32 cellular contexts compared by ENCODE assay signal in the genomic region with DNA sequence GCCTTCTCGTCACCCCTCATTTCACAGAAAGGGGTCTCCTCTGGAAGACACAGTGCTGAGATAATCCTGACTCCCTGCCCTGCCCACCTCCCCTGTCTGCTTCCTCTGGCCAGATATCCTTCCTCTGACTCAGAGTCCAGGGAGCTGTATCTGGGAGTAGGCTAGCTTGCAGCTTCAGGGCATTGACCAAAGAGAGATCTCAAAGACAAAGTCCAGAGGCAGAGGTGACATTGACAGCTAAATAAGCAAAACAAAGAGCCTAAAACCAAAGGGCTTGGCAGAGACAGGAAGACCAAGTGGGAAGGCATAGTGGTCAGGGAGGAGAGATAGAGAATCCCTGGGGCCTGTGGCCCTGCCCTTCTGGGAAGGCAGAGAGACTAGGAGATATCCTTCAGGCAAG.
"Had no signal": no experiment of that assay in that cellular context is flagged by ENCODE, and none has a peak within 500 bp of the region (broad histone marks: within the 10 kb centered on the region; RNA-seq: fewer than 3 reads in every experiment).

No MANE protein-coding gene starts in this region.

- H2AFZ ChIP-seq: hepatocyte had no signal

- H3K27me3 Mint-ChIP-seq: memory B cell; stimulated activated memory B cell treated with anti-CD40 and anti-IgM and Interleukin-4, amounts not matched to agents 10 μg/mL and 1 μg/mL and 100 μg/mL, for 72 hours had no signal

- H3K4me1 ChIP-seq: breast epithelium, gastrocnemius medialis, prostate gland, sigmoid colon, upper lobe of left lung had no signal

- H3K27me3 ChIP-seq: breast epithelium, gastrocnemius medialis, ovary, sigmoid colon, upper lobe of left lung had no signal

- H3K27ac ChIP-seq: breast epithelium, gastrocnemius medialis, hepatocyte, ovary, prostate gland, sigmoid colon, upper lobe of left lung had no signal

- H3K36me3 ChIP-seq: breast epithelium, gastrocnemius medialis, ovary, prostate gland, sigmoid colon, upper lobe of left lung had no signal

- H3K4me3 Mint-ChIP-seq: activated CD8-positive, alpha-beta T cell treated with anti-CD3 and anti-CD28 coated beads, Interleukin-2, amount 10 ng/mL, durations not matched to agents 7 days and 5 days; activated T-cell treated with anti-CD3 and anti-CD28 coated beads, Interleukin-2, amount 50 U/mL, for 72 hours; central memory CD8-positive, alpha-beta T cell; memory B cell; natural killer cell treated with Interleukin-12 subunit alpha and Interleukin-12 subunit beta and Interleukin-15 and Interleukin-18, amount 100 ng/mL, for 72 hours; stimulated activated memory B cell treated with anti-CD40 and anti-IgM and Interleukin-4, amounts not matched to agents 10 μg/mL and 1 μg/mL and 100 μg/mL, for 72 hours; stimulated activated naive CD8-positive, alpha-beta T cell treated with anti-CD3 and anti-CD28 coated beads, Interleukin-15, amount 100 ng/mL, for 72 hours; WTC11 had no signal

- H3K9me3 ChIP-seq: breast epithelium, gastrocnemius medialis, mucosa of descending colon, ovary, prostate gland, sigmoid colon, upper lobe of left lung had no signal

- H3K36me3 Mint-ChIP-seq: activated naive CD4-positive, alpha-beta T cell treated with anti-CD3 and anti-CD28 coated beads, Interleukin-2, amount 50 U/mL, for 72 hours; memory B cell; natural killer cell treated with Interleukin-12 subunit alpha and Interleukin-12 subunit beta and Interleukin-15 and Interleukin-18, amount 100 ng/mL, for 72 hours; stimulated activated memory B cell treated with anti-CD40 and anti-IgM and Interleukin-4, amounts not matched to agents 10 μg/mL and 1 μg/mL and 100 μg/mL, for 72 hours; WTC11 had no signal

- H3K4me3 ChIP-seq: breast epithelium, gastrocnemius medialis, hepatocyte, mucosa of descending colon, ovary, prostate gland, sigmoid colon, upper lobe of left lung had no signal

- H3K27ac Mint-ChIP-seq: activated CD8-positive, alpha-beta T cell treated with anti-CD3 and anti-CD28 coated beads, Interleukin-2, amount 10 ng/mL, durations not matched to agents 7 days and 5 days; activated naive CD4-positive, alpha-beta T cell treated with anti-CD3 and anti-CD28 coated beads, Interleukin-2, amount 50 U/mL, for 72 hours; activated T-cell treated with anti-CD3 and anti-CD28 coated beads, Interleukin-2, amount 50 U/mL, for 72 hours; memory B cell; natural killer cell treated with Interleukin-12 subunit alpha and Interleukin-12 subunit beta and Interleukin-15 and Interleukin-18, amount 100 ng/mL, for 72 hours; stimulated activated memory B cell treated with anti-CD40 and anti-IgM and Interleukin-4, amounts not matched to agents 10 μg/mL and 1 μg/mL and 100 μg/mL, for 72 hours; stimulated activated naive CD8-positive, alpha-beta T cell treated with anti-CD3 and anti-CD28 coated beads, Interleukin-15, amount 100 ng/mL, for 72 hours; WTC11 had no signal

- H3K79me2 ChIP-seq: hepatocyte had no signal

- H3K4me1 Mint-ChIP-seq: central memory CD8-positive, alpha-beta T cell; stimulated activated naive CD8-positive, alpha-beta T cell treated with anti-CD3 and anti-CD28 coated beads, Interleukin-15, amount 100 ng/mL, for 72 hours had no signal

- DNase-seq: activated CD4-positive, alpha-beta T cell treated with anti-CD3 and anti-CD28 coated beads for 1 hour; activated CD4-positive, alpha-beta T cell treated with anti-CD3 and anti-CD28 coated beads, Interleukin-2, amount 50 U/mL, for 1 hour; activated CD8-positive, alpha-beta T cell treated with anti-CD3 and anti-CD28 coated beads, Interleukin-2, amount 10 ng/mL, durations not matched to agents 7 days and 5 days; activated naive CD4-positive, alpha-beta T cell; activated T-cell treated with anti-CD3 and anti-CD28 coated beads for 4 hours; activated T-cell treated with anti-CD3 and anti-CD28 coated beads, Interleukin-2, amount 50 U/mL, for 72 hours; effector memory CD4-positive, alpha-beta T cell; erythroblast; gastrocnemius medialis; kidney; left colon; mucosa of descending colon; ovary; retina; sigmoid colon; small intestine; stimulated activated CD4-positive, alpha-beta T cell treated with anti-CD3 and anti-CD28 coated beads, Interleukin-1b, Interleukin-23, amount 100 ng/mL, for 48 hours; stimulated activated CD4-positive, alpha-beta T cell treated with anti-CD3 and anti-CD28 coated beads, Interleukin-4, amount 100 ng/mL, for 4 hours; stimulated activated CD8-positive, alpha-beta memory T cell treated with anti-CD3 and anti-CD28 coated beads, Interleukin-4, amount 100 ng/mL, for 48 hours; stimulated activated naive CD8-positive, alpha-beta T cell treated with anti-CD3 and anti-CD28 coated beads, Interleukin-15, amount 100 ng/mL, for 72 hours; substantia nigra; T-helper 2 cell; upper lobe of left lung had no signal

- ATAC-seq: activated CD8-positive, alpha-beta T cell treated with anti-CD3 and anti-CD28 coated beads, Interleukin-2, amount 10 ng/mL, durations not matched to agents 7 days and 5 days; activated naive CD4-positive, alpha-beta T cell treated with anti-CD3 and anti-CD28 coated beads, Interleukin-2, amount 50 U/mL, for 72 hours; activated T-cell treated with anti-CD3 and anti-CD28 coated beads, Interleukin-2, amount 50 U/mL, for 72 hours; gastrocnemius medialis; left colon; mucosa of descending colon; natural killer cell treated with Interleukin-12 subunit alpha and Interleukin-12 subunit beta and Interleukin-15 and Interleukin-18, amount 100 ng/mL, for 72 hours; stimulated activated memory B cell treated with anti-CD40 and anti-IgM and Interleukin-4, amounts not matched to agents 10 μg/mL and 1 μg/mL and 100 μg/mL, for 72 hours; stimulated activated naive CD8-positive, alpha-beta T cell treated with anti-CD3 and anti-CD28 coated beads, Interleukin-15, amount 100 ng/mL, for 72 hours; WTC11 had no signal

- H3K4me2 ChIP-seq: hepatocyte had no signal

- H3K9me3 Mint-ChIP-seq: activated naive CD4-positive, alpha-beta T cell treated with anti-CD3 and anti-CD28 coated beads, Interleukin-2, amount 50 U/mL, for 72 hours; activated T-cell treated with anti-CD3 and anti-CD28 coated beads, Interleukin-2, amount 50 U/mL, for 72 hours; central memory CD8-positive, alpha-beta T cell; memory B cell; natural killer cell treated with Interleukin-12 subunit alpha and Interleukin-12 subunit beta and Interleukin-15 and Interleukin-18, amount 100 ng/mL, for 72 hours; stimulated activated memory B cell treated with anti-CD40 and anti-IgM and Interleukin-4, amounts not matched to agents 10 μg/mL and 1 μg/mL and 100 μg/mL, for 72 hours; stimulated activated naive CD8-positive, alpha-beta T cell treated with anti-CD3 and anti-CD28 coated beads, Interleukin-15, amount 100 ng/mL, for 72 hours; WTC11 had no signal
